1 cellular context compared by ENCODE assay signal in genomic region chr9:128365525-128365924, GRCh38.
TF ChIP-seq lines count a peak whose summit lies in the region.

No MANE protein-coding gene starts in this region.

TF ChIP-seq in GM23338, 12 proteins besides CTCF, POLR2A, EP300 and RAD21 (continued from another document):
- TF ChIP-seq ZNF462 (CRISPR knock-in tag; IDR thresholded peaks at IDR 0.05) (no peak), ETS1 (IDR thresholded peaks at IDR 0.05) (no peak), POLR2AphosphoS5 (IDR thresholded peaks at IDR 0.05; ENCODE audit: low read depth) (no peak), STAT1 (IDR thresholded peaks at IDR 0.05; ENCODE audit: unreplicated experiment) (no peak), EZH2 (IDR thresholded peaks at IDR 0.05; ENCODE audit: low read depth, unreplicated experiment) (no peak), NANOG (IDR thresholded peaks at IDR 0.05; ENCODE audit: borderline replicate concordance) (no peak), JUNB (IDR thresholded peaks at IDR 0.05; ENCODE audit: unreplicated experiment) (no peak)
